1 cellular context compared by ENCODE assay signal in the genomic region with DNA sequence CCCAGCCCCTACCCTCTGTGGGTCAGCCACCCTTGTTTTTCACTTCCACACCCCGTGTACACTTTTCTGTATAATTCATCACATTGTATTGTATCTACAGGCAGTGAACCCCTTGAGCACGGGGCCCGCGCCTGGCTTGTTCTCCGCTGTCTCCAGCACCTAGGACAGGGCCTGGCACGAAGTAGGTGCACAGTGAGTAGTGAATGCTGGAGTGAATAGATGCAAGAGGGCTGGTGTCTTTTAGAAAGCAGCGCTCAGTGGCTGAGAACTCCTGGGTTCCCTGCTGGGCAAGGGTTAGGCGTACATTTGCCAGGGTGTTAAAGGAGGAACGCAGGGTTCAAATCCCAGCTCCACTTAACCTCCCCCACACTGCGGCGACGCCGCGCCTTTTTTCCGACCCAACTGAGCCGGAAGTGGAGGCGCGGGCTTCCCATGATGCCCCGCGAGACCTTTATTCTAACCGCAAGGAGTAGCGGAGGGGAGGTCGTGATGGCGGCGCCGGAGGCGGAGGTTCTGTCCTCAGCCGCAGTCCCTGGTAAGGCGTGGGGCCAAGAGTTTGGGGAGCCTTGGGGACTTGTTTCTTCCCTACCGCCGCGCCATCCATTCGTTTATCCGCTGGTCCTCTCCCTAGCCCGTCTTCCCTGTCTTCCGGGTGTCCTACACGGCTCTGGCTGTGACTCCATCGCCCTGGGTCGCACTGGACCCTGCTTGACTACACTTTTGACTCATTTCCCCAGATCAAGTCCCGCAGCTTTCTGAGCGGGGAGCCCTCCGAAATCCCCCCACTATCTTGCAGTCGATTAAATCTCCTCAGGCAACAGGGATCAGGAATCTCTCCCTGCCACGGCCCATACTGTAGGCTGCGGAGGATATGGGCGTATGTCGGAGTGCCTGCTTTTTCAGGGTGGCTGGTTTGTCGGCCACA.
TF ChIP-seq lines count a peak whose summit lies in the region.

A gene with protein sequence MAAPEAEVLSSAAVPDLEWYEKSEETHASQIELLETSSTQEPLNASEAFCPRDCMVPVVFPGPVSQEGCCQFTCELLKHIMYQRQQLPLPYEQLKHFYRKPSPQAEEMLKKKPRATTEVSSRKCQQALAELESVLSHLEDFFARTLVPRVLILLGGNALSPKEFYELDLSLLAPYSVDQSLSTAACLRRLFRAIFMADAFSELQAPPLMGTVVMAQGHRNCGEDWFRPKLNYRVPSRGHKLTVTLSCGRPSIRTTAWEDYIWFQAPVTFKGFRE (plus strand): TSS at position 454 of the 925 bp plus-strand sequence. CDS start 36 bp downstream, at position 490.

TF ChIP-seq in HepG2, 621 proteins besides CTCF, POLR2A, EP300 and RAD21 (continued from another document and continues in another):
- TF ChIP-seq, protein P1, sequence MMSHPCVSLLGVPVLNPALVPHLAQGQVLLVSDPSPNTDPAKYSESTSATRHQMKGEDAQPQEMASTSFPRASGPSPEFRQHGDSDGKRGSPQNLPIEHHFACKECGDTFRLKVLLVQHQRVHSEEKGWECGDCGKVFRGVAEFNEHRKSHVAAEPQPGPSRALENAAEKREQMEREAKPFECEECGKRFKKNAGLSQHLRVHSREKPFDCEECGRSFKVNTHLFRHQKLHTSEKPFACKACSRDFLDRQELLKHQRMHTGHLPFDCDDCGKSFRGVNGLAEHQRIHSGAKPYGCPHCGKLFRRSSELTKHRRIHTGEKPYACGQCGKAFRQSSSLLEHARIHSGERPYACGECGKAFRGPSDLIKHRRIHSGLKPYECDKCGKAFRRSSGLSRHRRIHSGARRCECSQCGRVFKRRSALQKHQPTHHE (CRISPR knock-in tag; IDR thresholded peaks at IDR 0.05; ENCODE audit: borderline replicate concordance) = no peak
- TF ChIP-seq ZNF720 (CRISPR knock-in tag; IDR thresholded peaks at IDR 0.05) (no peak), NR1H2 (CRISPR knock-in tag; IDR thresholded peaks at IDR 0.05; ENCODE audit: borderline replicate concordance, low read depth) (0 out of 2 replicates have a peak, but pooled peaks have one; percentile 82), GPN1 (CRISPR knock-in tag; IDR thresholded peaks at IDR 0.05; ENCODE audit: borderline replicate concordance) (peak; percentile 15; the same call in 1 of the 2 replicates), ASH2L (IDR thresholded peaks at IDR 0.05; ENCODE audit: insufficient read length, low read depth, low read length) (peak; percentile 80), RARA (CRISPR knock-in tag; IDR thresholded peaks at IDR 0.05) (peak; percentile 48), ZNF724P (CRISPR knock-in tag; IDR thresholded peaks at IDR 0.05; ENCODE audit: borderline replicate concordance) (no peak), U2AF1 (optimal IDR thresholded peaks at IDR 0.05; ENCODE audit: low read depth, low read length) (no peak), ZNF468 (CRISPR knock-in tag; IDR thresholded peaks at IDR 0.05) (no peak), ZNF577 (CRISPR knock-in tag; IDR thresholded peaks at IDR 0.05; ENCODE audit: borderline replicate concordance, low read depth) (no peak), MAFK (conservative IDR thresholded peaks at IDR 0.05 in 1 of 2, IDR thresholded peaks at IDR 0.05 in 1 of 2; ENCODE audit: low read length in 2 of 2) (no peak), ZSCAN22 (CRISPR knock-in tag; IDR thresholded peaks at IDR 0.05) (no peak; the same call in 1 of the 2 replicates), ATAD3A (CRISPR knock-in tag; IDR thresholded peaks at IDR 0.05) (no peak), ZNF883 (CRISPR knock-in tag; IDR thresholded peaks at IDR 0.05; ENCODE audit: not compliant biosample characterization) (peak; percentile 79), FOSL1 (CRISPR knock-in tag; IDR thresholded peaks at IDR 0.05; ENCODE audit: borderline replicate concordance) (no peak; the same call in 1 of the 2 replicates), EEA1 (CRISPR knock-in tag; IDR thresholded peaks at IDR 0.05; ENCODE audit: borderline replicate concordance) (no peak; the same call in 1 of the 2 replicates), SRSF1 (optimal IDR thresholded peaks at IDR 0.05; ENCODE audit: low read depth, low read length) (peak; percentile 83), SPEN (CRISPR knock-in tag; IDR thresholded peaks at IDR 0.05; ENCODE audit: low read depth) (peak; percentile 73; the same call in 1 of the 2 replicates), ZNF225 (CRISPR knock-in tag; IDR thresholded peaks at IDR 0.05) (peak; percentile 87), ZBTB20 (CRISPR knock-in tag; IDR thresholded peaks at IDR 0.05; ENCODE audit: borderline replicate concordance, low read depth) (peak; percentile 71; the same call in 1 of the 2 replicates), IRX3 (CRISPR knock-in tag; IDR thresholded peaks at IDR 0.05; ENCODE audit: borderline replicate concordance, low read depth) (no peak; the same call in none of the 2 replicates), NFE2L2 (IDR thresholded peaks at IDR 0.05; ENCODE audit: low read length) (no peak), ZNF30 (CRISPR knock-in tag; IDR thresholded peaks at IDR 0.05) (no peak), ZNF441 (CRISPR knock-in tag; IDR thresholded peaks at IDR 0.05; ENCODE audit: borderline replicate concordance) (peak; percentile 50; the same call in 1 of the 2 replicates), U2AF2 (IDR thresholded peaks at IDR 0.05; ENCODE audit: low read depth, low read length) (peak; percentile 31; the same call in 1 of the 2 replicates), JDP2 (CRISPR knock-in tag; IDR thresholded peaks at IDR 0.05; ENCODE audit: borderline replicate concordance) (no peak), ZNF296 (CRISPR knock-in tag; conservative IDR thresholded peaks at IDR 0.05) (peak; percentile 66), ZBTB7B (CRISPR knock-in tag; IDR thresholded peaks at IDR 0.05) (peak; percentile 80), ZNF136 (CRISPR knock-in tag; IDR thresholded peaks at IDR 0.05; ENCODE audit: low read depth) (0 out of 2 replicates have a peak, but pooled peaks have one; percentile 31), ZNF383 (CRISPR knock-in tag; IDR thresholded peaks at IDR 0.05; ENCODE audit: borderline replicate concordance) (no peak), KLF16 (CRISPR knock-in tag; IDR thresholded peaks at IDR 0.05) (peak in 1 of 2 experiments; percentile 93; a peak in 2 of 4 replicates), TMF1 (CRISPR knock-in tag; IDR thresholded peaks at IDR 0.05; ENCODE audit: low read depth) (peak; percentile 48; the same call in 1 of the 2 replicates), ZNF567 (CRISPR knock-in tag; IDR thresholded peaks at IDR 0.05; ENCODE audit: borderline replicate concordance) (no peak; the same call in 1 of the 2 replicates), GATA4 (IDR thresholded peaks at IDR 0.05; ENCODE audit: borderline replicate concordance, low read depth) (peak; percentile 83; the same call in 1 of the 2 replicates), TOE1 (CRISPR knock-in tag; IDR thresholded peaks at IDR 0.05) (no peak; the same call in 1 of the 2 replicates), HNRNPL (IDR thresholded peaks at IDR 0.05; ENCODE audit: low read depth, low read length) (peak; percentile 59; the same call in 1 of the 2 replicates)
- TF ChIP-seq, protein P2, sequence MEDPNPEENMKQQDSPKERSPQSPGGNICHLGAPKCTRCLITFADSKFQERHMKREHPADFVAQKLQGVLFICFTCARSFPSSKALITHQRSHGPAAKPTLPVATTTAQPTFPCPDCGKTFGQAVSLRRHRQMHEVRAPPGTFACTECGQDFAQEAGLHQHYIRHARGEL (CRISPR knock-in tag; IDR thresholded peaks at IDR 0.05) = peak; percentile 51; the same call in 1 of the 2 replicates
- TF ChIP-seq, protein P3, sequence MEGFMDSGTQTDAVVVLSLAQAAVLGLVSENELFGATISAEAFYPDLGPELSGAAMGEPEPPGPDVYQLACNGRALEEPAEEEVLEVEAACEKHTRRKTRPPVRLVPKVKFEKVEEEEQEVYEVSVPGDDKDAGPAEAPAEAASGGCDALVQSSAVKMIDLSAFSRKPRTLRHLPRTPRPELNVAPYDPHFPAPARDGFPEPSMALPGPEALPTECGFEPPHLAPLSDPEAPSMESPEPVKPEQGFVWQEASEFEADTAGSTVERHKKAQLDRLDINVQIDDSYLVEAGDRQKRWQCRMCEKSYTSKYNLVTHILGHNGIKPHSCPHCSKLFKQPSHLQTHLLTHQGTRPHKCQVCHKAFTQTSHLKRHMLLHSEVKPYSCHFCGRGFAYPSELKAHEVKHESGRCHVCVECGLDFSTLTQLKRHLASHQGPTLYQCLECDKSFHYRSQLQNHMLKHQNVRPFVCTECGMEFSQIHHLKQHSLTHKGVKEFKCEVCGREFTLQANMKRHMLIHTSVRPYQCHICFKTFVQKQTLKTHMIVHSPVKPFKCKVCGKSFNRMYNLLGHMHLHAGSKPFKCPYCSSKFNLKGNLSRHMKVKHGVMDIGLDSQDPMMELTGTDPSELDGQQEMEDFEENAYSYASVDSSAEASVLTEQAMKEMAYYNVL (CRISPR knock-in tag; IDR thresholded peaks at IDR 0.05; ENCODE audit: borderline replicate concordance) = peak; percentile 56
- TF ChIP-seq, protein P4, sequence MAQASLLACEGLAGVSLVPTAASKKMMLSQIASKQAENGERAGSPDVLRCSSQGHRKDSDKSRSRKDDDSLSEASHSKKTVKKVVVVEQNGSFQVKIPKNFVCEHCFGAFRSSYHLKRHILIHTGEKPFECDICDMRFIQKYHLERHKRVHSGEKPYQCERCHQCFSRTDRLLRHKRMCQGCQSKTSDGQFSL (CRISPR knock-in tag; IDR thresholded peaks at IDR 0.05) = peak; percentile 90
- TF ChIP-seq, protein P5, sequence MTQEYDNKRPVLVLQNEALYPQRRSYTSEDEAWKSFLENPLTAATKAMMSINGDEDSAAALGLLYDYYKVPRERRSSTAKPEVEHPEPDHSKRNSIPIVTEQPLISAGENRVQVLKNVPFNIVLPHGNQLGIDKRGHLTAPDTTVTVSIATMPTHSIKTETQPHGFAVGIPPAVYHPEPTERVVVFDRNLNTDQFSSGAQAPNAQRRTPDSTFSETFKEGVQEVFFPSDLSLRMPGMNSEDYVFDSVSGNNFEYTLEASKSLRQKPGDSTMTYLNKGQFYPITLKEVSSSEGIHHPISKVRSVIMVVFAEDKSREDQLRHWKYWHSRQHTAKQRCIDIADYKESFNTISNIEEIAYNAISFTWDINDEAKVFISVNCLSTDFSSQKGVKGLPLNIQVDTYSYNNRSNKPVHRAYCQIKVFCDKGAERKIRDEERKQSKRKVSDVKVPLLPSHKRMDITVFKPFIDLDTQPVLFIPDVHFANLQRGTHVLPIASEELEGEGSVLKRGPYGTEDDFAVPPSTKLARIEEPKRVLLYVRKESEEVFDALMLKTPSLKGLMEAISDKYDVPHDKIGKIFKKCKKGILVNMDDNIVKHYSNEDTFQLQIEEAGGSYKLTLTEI (CRISPR knock-in tag; conservative IDR thresholded peaks at IDR 0.05) = no peak
- TF ChIP-seq, protein P6, sequence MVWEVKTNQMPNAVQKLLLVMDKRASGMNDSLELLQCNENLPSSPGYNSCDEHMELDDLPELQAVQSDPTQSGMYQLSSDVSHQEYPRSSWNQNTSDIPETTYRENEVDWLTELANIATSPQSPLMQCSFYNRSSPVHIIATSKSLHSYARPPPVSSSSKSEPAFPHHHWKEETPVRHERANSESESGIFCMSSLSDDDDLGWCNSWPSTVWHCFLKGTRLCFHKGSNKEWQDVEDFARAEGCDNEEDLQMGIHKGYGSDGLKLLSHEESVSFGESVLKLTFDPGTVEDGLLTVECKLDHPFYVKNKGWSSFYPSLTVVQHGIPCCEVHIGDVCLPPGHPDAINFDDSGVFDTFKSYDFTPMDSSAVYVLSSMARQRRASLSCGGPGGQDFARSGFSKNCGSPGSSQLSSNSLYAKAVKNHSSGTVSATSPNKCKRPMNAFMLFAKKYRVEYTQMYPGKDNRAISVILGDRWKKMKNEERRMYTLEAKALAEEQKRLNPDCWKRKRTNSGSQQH (CRISPR knock-in tag; IDR thresholded peaks at IDR 0.05; ENCODE audit: low read depth) = 0 out of 2 replicates have a peak, but pooled peaks have one; percentile 62
- TF ChIP-seq, protein P7, sequence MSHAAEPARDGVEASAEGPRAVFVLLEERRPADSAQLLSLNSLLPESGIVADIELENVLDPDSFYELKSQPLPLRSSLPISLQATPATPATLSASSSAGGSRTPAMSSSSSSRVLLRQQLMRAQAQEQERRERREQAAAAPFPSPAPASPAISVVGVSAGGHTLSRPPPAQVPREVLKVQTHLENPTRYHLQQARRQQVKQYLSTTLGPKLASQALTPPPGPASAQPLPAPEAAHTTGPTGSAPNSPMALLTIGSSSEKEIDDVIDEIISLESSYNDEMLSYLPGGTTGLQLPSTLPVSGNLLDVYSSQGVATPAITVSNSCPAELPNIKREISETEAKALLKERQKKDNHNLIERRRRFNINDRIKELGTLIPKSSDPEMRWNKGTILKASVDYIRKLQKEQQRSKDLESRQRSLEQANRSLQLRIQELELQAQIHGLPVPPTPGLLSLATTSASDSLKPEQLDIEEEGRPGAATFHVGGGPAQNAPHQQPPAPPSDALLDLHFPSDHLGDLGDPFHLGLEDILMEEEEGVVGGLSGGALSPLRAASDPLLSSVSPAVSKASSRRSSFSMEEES (CRISPR knock-in tag; IDR thresholded peaks at IDR 0.05) = peak; percentile 71
- TF ChIP-seq, protein P8, sequence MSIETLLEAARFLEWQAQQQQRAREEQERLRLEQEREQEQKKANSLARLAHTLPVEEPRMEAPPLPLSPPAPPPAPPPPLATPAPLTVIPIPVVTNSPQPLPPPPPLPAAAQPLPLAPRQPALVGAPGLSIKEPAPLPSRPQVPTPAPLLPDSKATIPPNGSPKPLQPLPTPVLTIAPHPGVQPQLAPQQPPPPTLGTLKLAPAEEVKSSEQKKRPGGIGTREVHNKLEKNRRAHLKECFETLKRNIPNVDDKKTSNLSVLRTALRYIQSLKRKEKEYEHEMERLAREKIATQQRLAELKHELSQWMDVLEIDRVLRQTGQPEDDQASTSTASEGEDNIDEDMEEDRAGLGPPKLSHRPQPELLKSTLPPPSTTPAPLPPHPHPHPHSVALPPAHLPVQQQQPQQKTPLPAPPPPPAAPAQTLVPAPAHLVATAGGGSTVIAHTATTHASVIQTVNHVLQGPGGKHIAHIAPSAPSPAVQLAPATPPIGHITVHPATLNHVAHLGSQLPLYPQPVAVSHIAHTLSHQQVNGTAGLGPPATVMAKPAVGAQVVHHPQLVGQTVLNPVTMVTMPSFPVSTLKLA (IDR thresholded peaks at IDR 0.05) = no peak
- TF ChIP-seq, protein P9, sequence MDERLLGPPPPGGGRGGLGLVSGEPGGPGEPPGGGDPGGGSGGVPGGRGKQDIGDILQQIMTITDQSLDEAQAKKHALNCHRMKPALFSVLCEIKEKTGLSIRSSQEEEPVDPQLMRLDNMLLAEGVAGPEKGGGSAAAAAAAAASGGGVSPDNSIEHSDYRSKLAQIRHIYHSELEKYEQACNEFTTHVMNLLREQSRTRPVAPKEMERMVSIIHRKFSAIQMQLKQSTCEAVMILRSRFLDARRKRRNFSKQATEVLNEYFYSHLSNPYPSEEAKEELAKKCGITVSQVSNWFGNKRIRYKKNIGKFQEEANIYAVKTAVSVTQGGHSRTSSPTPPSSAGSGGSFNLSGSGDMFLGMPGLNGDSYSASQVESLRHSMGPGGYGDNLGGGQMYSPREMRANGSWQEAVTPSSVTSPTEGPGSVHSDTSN (CRISPR knock-in tag; IDR thresholded peaks at IDR 0.05) = no peak
- TF ChIP-seq, protein P10, sequence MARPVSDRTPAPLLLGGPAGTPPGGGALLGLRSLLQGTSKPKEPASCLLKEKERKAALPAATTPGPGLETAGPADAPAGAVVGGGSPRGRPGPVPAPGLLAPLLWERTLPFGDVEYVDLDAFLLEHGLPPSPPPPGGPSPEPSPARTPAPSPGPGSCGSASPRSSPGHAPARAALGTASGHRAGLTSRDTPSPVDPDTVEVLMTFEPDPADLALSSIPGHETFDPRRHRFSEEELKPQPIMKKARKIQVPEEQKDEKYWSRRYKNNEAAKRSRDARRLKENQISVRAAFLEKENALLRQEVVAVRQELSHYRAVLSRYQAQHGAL (CRISPR knock-in tag; IDR thresholded peaks at IDR 0.05; ENCODE audit: not compliant biosample characterization) = no peak
